In the genomic region with DNA sequence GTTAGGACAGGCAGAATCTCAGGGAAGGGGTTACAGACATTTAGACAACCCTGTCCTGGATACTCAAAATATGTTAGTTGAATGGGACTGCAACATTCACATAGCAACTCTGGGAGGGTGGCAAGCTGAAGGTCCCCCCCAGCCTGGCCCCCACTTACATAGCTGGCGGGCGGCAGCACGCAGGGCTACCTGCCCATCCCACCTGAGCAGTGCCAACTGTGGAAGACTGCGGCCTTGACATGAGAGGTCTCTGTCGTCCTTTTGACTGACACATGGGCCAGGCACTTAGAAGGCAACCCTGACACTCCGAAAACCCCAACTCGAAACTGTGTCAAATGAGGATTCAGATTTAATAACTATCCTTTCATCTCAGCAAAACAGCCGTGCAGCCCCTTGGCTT, we compare ENCODE assay signal across 15 cellular contexts. TPM values are rescaled to one million over a fixed set of nuclear protein-coding genes. Genes with fewer than 3 reads are reported as not detected.
DNase-seq lines count a peak whose midpoint lies in the region; ATAC-seq and TF ChIP-seq lines count a peak whose summit lies in the region.
"Had no signal": no experiment of that assay in that cellular context is flagged by ENCODE, and none has a peak within 500 bp of the region (broad histone marks: within the 10 kb centered on the region; RNA-seq: fewer than 3 reads in every experiment).

No MANE protein-coding gene starts in this region.

- H3K79me2 ChIP-seq in Karpas-422 (ENCODE audit: low read length), result peaks cover 89% of the 10 kb centered on the region
- H3K79me2 ChIP-seq in PC-9 (ENCODE audit: low read depth), result no peaks in the 10 kb centered on the region

- peaks cover 41 to 74% (median 58%) of the 10 kb centered on the region in 11 experiments for H3K27me3 ChIP-seq in BLaER1 treated with 17β-estradiol and CSF1 and Interleukin-3, amounts not matched to agents 10 nM and 100 nM
- H3K27me3 ChIP-seq in Karpas-422 (ENCODE audit: low read length) (no peaks in the 10 kb centered on the region), PC-9 (ENCODE audit: insufficient read depth, low read depth) (peaks cover 72% of the 10 kb centered on the region)

- no peaks in the 10 kb centered on the region for H3K9me3 ChIP-seq in BLaER1 treated with 17β-estradiol and CSF1 and Interleukin-3, amounts not matched to agents 10 nM and 100 nM (replicated peaks in 1 of 11)
- H3K9me3 ChIP-seq in Karpas-422 (ENCODE audit: low read length), result no peaks in the 10 kb centered on the region
- no peaks in the 10 kb centered on the region for H3K9me3 ChIP-seq in PC-9 (ENCODE audit: insufficient read depth, low read depth)
- H3K9me3 ChIP-seq: A549 had no signal

- no peak overlapping the region for H3K4me3 ChIP-seq in BLaER1 treated with 17β-estradiol and CSF1 and Interleukin-3, amounts not matched to agents 10 nM and 100 nM
- no peak overlapping the region for H3K4me3 ChIP-seq in Karpas-422 (ENCODE audit: low read length)
- no peak overlapping the region for H3K4me3 ChIP-seq in PC-9
- H3K4me3 ChIP-seq: A549, GM23338 had no signal

- no TSS peak for BruUV-seq in PC-9 (replicated peaks; lab: Mats Ljungman, UMichigan)

- peak overlapping the region; percentile 84 for H3K27ac Mint-ChIP-seq in memory B cell
- peak overlapping the region; percentile 73 for H3K27ac Mint-ChIP-seq in stimulated activated naive B cell treated with anti-CD40 and anti-IgM and Interleukin-4, amounts not matched to agents 10 μg/mL and 1 μg/mL and 100 μg/mL, for 72 hours
- H3K27ac Mint-ChIP-seq: CD4-positive, CD25-positive, alpha-beta regulatory T cell; GM23338 had no signal

- H3K4me3 Mint-ChIP-seq in memory B cell, result no peak overlapping the region
- H3K4me3 Mint-ChIP-seq in stimulated activated naive B cell treated with anti-CD40 and anti-IgM and Interleukin-4, amounts not matched to agents 10 μg/mL and 1 μg/mL and 100 μg/mL, for 72 hours, result peak overlapping the region in 1 of 2 donors; percentile 19
- H3K4me3 Mint-ChIP-seq: CD4-positive, CD25-positive, alpha-beta regulatory T cell; GM23338 had no signal

- CTCF ChIA-PET in PC-9 (lab: Charles Lee), result no interaction called here

- H3K4me2 ChIP-seq in BLaER1 treated with 17β-estradiol and CSF1 and Interleukin-3, amounts not matched to agents 10 nM and 100 nM, result peak overlapping the region in 10 of 11 experiments; percentile 17 to 95 (median 85); a peak in 15 of 22 replicates
- no peak overlapping the region for H3K4me2 ChIP-seq in Karpas-422 (ENCODE audit: low read depth, low read length, poor library complexity, severe bottlenecking)
- no peak overlapping the region for H3K4me2 ChIP-seq in PC-9
- H3K4me2 ChIP-seq: A549, GM23338 had no signal

- peaks cover 0 to 99% (median 70%) of the 10 kb centered on the region in 11 experiments; a peak in 16 of 22 replicates for H3K36me3 ChIP-seq in BLaER1 treated with 17β-estradiol and CSF1 and Interleukin-3, amounts not matched to agents 10 nM and 100 nM
- H3K36me3 ChIP-seq in Karpas-422 (ENCODE audit: insufficient read depth, low read length), result peaks cover 84% of the 10 kb centered on the region
- H3K36me3 ChIP-seq in PC-9 (ENCODE audit: low read depth), result no peaks in the 10 kb centered on the region

- H2AFZ ChIP-seq in Karpas-422 (ENCODE audit: low read length), result no peak overlapping the region
- no peak overlapping the region for H2AFZ ChIP-seq in PC-9
- H2AFZ ChIP-seq: GM23338 had no signal

- H3K4me1 Mint-ChIP-seq in memory B cell, result peaks cover 47% of the 10 kb centered on the region
- peaks cover 51 to 86% of the 10 kb centered on the region in 2 donors for H3K4me1 Mint-ChIP-seq in stimulated activated naive B cell treated with anti-CD40 and anti-IgM and Interleukin-4, amounts not matched to agents 10 μg/mL and 1 μg/mL and 100 μg/mL, for 72 hours
- H3K4me1 Mint-ChIP-seq: GM23338 had no signal

- H4K20me1 ChIP-seq in BLaER1 treated with 17β-estradiol and CSF1 and Interleukin-3, amounts not matched to agents 10 nM and 100 nM, result peaks cover 0 to 100% (median 61%) of the 10 kb centered on the region in 11 experiments; a peak in 14 of 22 replicates
- H4K20me1 ChIP-seq in Karpas-422 (ENCODE audit: insufficient read depth, low read depth, low read length), result peaks cover 9% of the 10 kb centered on the region; the same call in 1 of the 2 replicates
- H4K20me1 ChIP-seq in PC-9 (ENCODE audit: insufficient read depth), result no peaks in the 10 kb centered on the region

- H3K27me3 Mint-ChIP-seq in memory B cell, result no peaks in the 10 kb centered on the region
- no peaks in the 10 kb centered on the region for H3K27me3 Mint-ChIP-seq in stimulated activated naive B cell treated with anti-CD40 and anti-IgM and Interleukin-4, amounts not matched to agents 10 μg/mL and 1 μg/mL and 100 μg/mL, for 72 hours

- no peaks in the 10 kb centered on the region for H3F3A ChIP-seq in PC-9 (ENCODE audit: insufficient read depth, low read depth)

- TF ChIP-seq CTCF in PC-9 (conservative IDR thresholded peaks at IDR 0.05), result no peak

- ATAC-seq in memory B cell (ENCODE audit: low read depth), result no peak
- peak in 1 of 2 donors; percentile 20 for ATAC-seq in stimulated activated naive B cell treated with anti-CD40 and anti-IgM and Interleukin-4, amounts not matched to agents 10 μg/mL and 1 μg/mL and 100 μg/mL, for 72 hours (replicated peaks)
- no peak for ATAC-seq in GM18868 (IDR thresholded peaks at IDR 0.05; ENCODE audit: unreplicated experiment)
- ATAC-seq: A549, GM23338 had no signal

- H3K9me2 ChIP-seq in Karpas-422 (replicated peaks; ENCODE audit: insufficient read depth, low read length), result no peaks in the 10 kb centered on the region
- H3K9me2 ChIP-seq in PC-9 (ENCODE audit: insufficient read depth), result no peaks in the 10 kb centered on the region

- peak overlapping the region in 5 of 11 experiments; percentile 11 to 43 (median 32); a peak in 1 of 22 replicates for H3K27ac ChIP-seq in BLaER1 treated with 17β-estradiol and CSF1 and Interleukin-3, amounts not matched to agents 10 nM and 100 nM
- peak overlapping the region; percentile 31; the same call in 1 of the 2 replicates for H3K27ac ChIP-seq in Karpas-422 (ENCODE audit: low read length)
- H3K27ac ChIP-seq in PC-9, result no peak overlapping the region
- H3K27ac ChIP-seq: A549 had no signal

- peaks cover 17 to 99% (median 90%) of the 10 kb centered on the region in 10 experiments for H3K4me1 ChIP-seq in BLaER1 treated with 17β-estradiol and CSF1 and Interleukin-3, amounts not matched to agents 10 nM and 100 nM
- peaks cover 69% of the 10 kb centered on the region for H3K4me1 ChIP-seq in Karpas-422 (ENCODE audit: low read length)
- no peaks in the 10 kb centered on the region for H3K4me1 ChIP-seq in PC-9 (replicated peaks; ENCODE audit: insufficient read depth)
- H3K4me1 ChIP-seq: A549 had no signal

- H3K9ac ChIP-seq in BLaER1 treated with 17β-estradiol and CSF1 and Interleukin-3, amounts not matched to agents 10 nM and 100 nM, result peak overlapping the region in 2 of 11 experiments; percentile 19 to 42; a peak in 1 of 22 replicates
- no peak overlapping the region for H3K9ac ChIP-seq in Karpas-422 (ENCODE audit: low read length)

- peaks cover 36% of the 10 kb centered on the region for H3K36me3 Mint-ChIP-seq in memory B cell
- peaks cover 45 to 72% of the 10 kb centered on the region in 2 donors for H3K36me3 Mint-ChIP-seq in stimulated activated naive B cell treated with anti-CD40 and anti-IgM and Interleukin-4, amounts not matched to agents 10 μg/mL and 1 μg/mL and 100 μg/mL, for 72 hours
- H3K36me3 Mint-ChIP-seq: CD4-positive, CD25-positive, alpha-beta regulatory T cell had no signal

- DNase-seq in Karpas-422 (no peak), memory B cell (ENCODE audit: low spot score in 2 of 2) (no peak), PC-9 (no peak), KG1 (lab: John Stamatoyannopoulos, UW) (no peak)
- DNase-seq in stimulated activated naive B cell treated with anti-CD40 and anti-IgM and Interleukin-4, amounts not matched to agents 10 μg/mL and 1 μg/mL and 100 μg/mL, for 72 hours, result no peak
- DNase-seq: CD4-positive, CD25-positive, alpha-beta regulatory T cell; DMS53; GF-D8; H7; IMR-90 had no signal

- no peaks in the 10 kb centered on the region for H3K9me3 Mint-ChIP-seq in memory B cell
- H3K9me3 Mint-ChIP-seq in stimulated activated naive B cell treated with anti-CD40 and anti-IgM and Interleukin-4, amounts not matched to agents 10 μg/mL and 1 μg/mL and 100 μg/mL, for 72 hours, result no peaks in the 10 kb centered on the region
- H3K9me3 Mint-ChIP-seq: GM23338 had no signal

- POLR2A ChIA-PET in PC-9 (lab: Charles Lee; ENCODE audit: unreplicated experiment), result no interaction called here

- intact Hi-C loops in PC-9 (cut with micrococcal nuclease; ENCODE audit: unreplicated experiment), result no loop called here

RNA-seq across cellular contexts. Expression of a gene that starts 16.5 kb away (rescaled TPM):
- total RNA-seq in Karpas-422 (2014; rRNA removed; shearing (Covaris generic); ENCODE audit: low replicate concordance), result 88.9 and 93.3 TPM in 2 replicates
- not detected in 2 replicates for total RNA-seq in PC-9 (2021)
- total RNA-seq: HT-29, IMR-90 had no signal

Comparison
In these comparisons a context has a peak if more than half of its experiments do, and no peak if none do; other contexts are left out.
1. H3K4me2 ChIP-seq: peak in BLaER1 treated with 17β-estradiol and CSF1 and Interleukin-3, amounts not matched to agents 10 nM and 100 nM (10 of 11); none in Karpas-422 (single experiment) and PC-9 (single experiment).
2. RNA of a gene that starts 16.5 kb away (total RNA-seq): 88.9 to 93.3 TPM in Karpas-422; not detected in PC-9; every median in the first group is over 10 times any median in the second.